Comparison of ENCODE assay signal across 9 cellular contexts in genomic region chr12:52032431-52032796, GRCh38. TPM values are rescaled to one million over a fixed set of nuclear protein-coding genes. Genes with fewer than 3 reads are reported as not detected.
DNase-seq lines count a peak whose midpoint lies in the region; ATAC-seq, FAIRE-seq and TF ChIP-seq lines count a peak whose summit lies in the region.
"Had no signal": no experiment of that assay in that cellular context is flagged by ENCODE, and none has a peak within 500 bp of the region (broad histone marks: within the 10 kb centered on the region; RNA-seq: fewer than 3 reads in every experiment).

No MANE protein-coding gene starts in this region.

- FAIRE-seq in GM12891 (lab: Jason Lieb, UNC), result peak; percentile 55

- no peak for TF ChIP-seq POLR2A in GM12891 (IDR thresholded peaks at IDR 0.05; ENCODE audit: low read depth, low read length)

- TF ChIP-seq CTCF in OCI-LY3 (IDR thresholded peaks at IDR 0.05; ENCODE audit: low read depth, low read length) (no peak), upper lobe of right lung (IDR thresholded peaks at IDR 0.05) (no peak)

- H3K4me2 ChIP-seq in OCI-LY3 (ENCODE audit: low read length), result peak overlapping the region; percentile 98

- H2AFZ ChIP-seq in OCI-LY3 (ENCODE audit: low read depth, low read length), result peak overlapping the region; percentile 62

- H3K79me2 ChIP-seq in OCI-LY3 (ENCODE audit: low read length), result no peaks in the 10 kb centered on the region

- no peak for ATAC-seq in upper lobe of right lung
- ATAC-seq in GM19324 (IDR thresholded peaks at IDR 0.05; ENCODE audit: low FRiP score, unreplicated experiment), result no peak

- H3K27ac ChIP-seq in OCI-LY3 (ENCODE audit: low read length), result no peak overlapping the region
- H3K27ac ChIP-seq in effector memory CD4-positive, alpha-beta T cell (ENCODE audit: insufficient read depth, low read length, poor library complexity, severe bottlenecking), result peak overlapping the region; percentile 73
- peak overlapping the region; percentile 93 for H3K27ac ChIP-seq in upper lobe of right lung

- H3K9me3 ChIP-seq in OCI-LY3 (ENCODE audit: insufficient read depth, low read length) (no peaks in the 10 kb centered on the region), upper lobe of right lung (no peaks in the 10 kb centered on the region)
- H3K9me3 ChIP-seq in effector memory CD4-positive, alpha-beta T cell (ENCODE audit: control insufficient read depth, low read length), result no peaks in the 10 kb centered on the region

- H3K36me3 ChIP-seq in OCI-LY3 (replicated peaks; ENCODE audit: low read depth, low read length) (no peaks in the 10 kb centered on the region), upper lobe of right lung (no peaks in the 10 kb centered on the region)
- no peaks in the 10 kb centered on the region for H3K36me3 ChIP-seq in effector memory CD4-positive, alpha-beta T cell (ENCODE audit: control insufficient read depth, insufficient read depth, low read length)

- intact Hi-C loops in upper lobe of right lung (cut with DNase I), result no loop called here

- H3K27me3 ChIP-seq in OCI-LY3 (ENCODE audit: low read depth, low read length) (peaks cover 33% of the 10 kb centered on the region), upper lobe of right lung (no peaks in the 10 kb centered on the region)
- H3K27me3 ChIP-seq in effector memory CD4-positive, alpha-beta T cell (replicated peaks; ENCODE audit: control insufficient read depth, insufficient read depth, low read length, poor library complexity, severe bottlenecking), result no peaks in the 10 kb centered on the region

- peak overlapping the region; percentile 83 for H3K4me3 ChIP-seq in OCI-LY3 (ENCODE audit: low read length)
- peak overlapping the region; percentile 41 for H3K4me3 ChIP-seq in effector memory CD4-positive, alpha-beta T cell (ENCODE audit: insufficient read depth, low read depth, low read length, poor library complexity, severe bottlenecking)
- H3K4me3 ChIP-seq in upper lobe of right lung, result peak overlapping the region; percentile 45

- H3K4me1 ChIP-seq in OCI-LY3 (ENCODE audit: low read length) (peaks cover 27% of the 10 kb centered on the region), upper lobe of right lung (peaks cover 24% of the 10 kb centered on the region)
- H3K4me1 ChIP-seq in effector memory CD4-positive, alpha-beta T cell (ENCODE audit: control insufficient read depth, insufficient read depth, low read length, poor library complexity, severe bottlenecking), result peaks cover 21% of the 10 kb centered on the region

- H3K9ac ChIP-seq in OCI-LY3 (ENCODE audit: low read length), result no peak overlapping the region

- H4K20me1 ChIP-seq in OCI-LY3 (ENCODE audit: insufficient read depth, low read length), result no peaks in the 10 kb centered on the region

- DNase-seq in GM12891 (ENCODE audit: insufficient read length, low spot score), result no peak
- DNase-seq in effector memory CD4-positive, alpha-beta T cell, result no peak
- peak; percentile 72 for DNase-seq in midbrain (lab: John Stamatoyannopoulos, UW)
- no peak for DNase-seq in upper lobe of right lung
- no peak for DNase-seq in SIG-M5 treated with dmso at 0.1 percent for 504 hours (lab: John Stamatoyannopoulos, UW; ENCODE audit: unreplicated experiment)
- DNase-seq in activated CD4-positive, alpha-beta T cell treated with anti-CD3 and anti-CD28 coated beads for 4 hours, result no peak

TF ChIP-seq in GM12891, 5 proteins besides CTCF, POLR2A, EP300 and RAD21:
- no peak for TF ChIP-seq TAF1 (IDR thresholded peaks at IDR 0.05; ENCODE audit: low read depth, low read length)

RNA-seq across cellular contexts. Expression of gene NR4A1, which starts 18.8 kb away (rescaled TPM):
- polyA plus RNA-seq in GM12891 (2012; ENCODE audit: low read depth, missing spikeins), result 22.3 TPM
- 67.0 TPM for total RNA-seq in upper lobe of right lung

RNA-seq across cellular contexts. Expression of gene TAMALIN, which starts 25.7 kb away (rescaled TPM):
- 1.3 TPM for polyA plus RNA-seq in GM12891 (2012; ENCODE audit: low read depth, missing spikeins)
- total RNA-seq in upper lobe of right lung, result 199 TPM

RNA-seq across cellular contexts. Expression of gene ATG101, which starts 37.4 kb away (rescaled TPM):
- polyA plus RNA-seq in GM12891 (2012; ENCODE audit: low read depth, missing spikeins), result 34.1 TPM
- 37.3 TPM for total RNA-seq in upper lobe of right lung

RNA-seq across cellular contexts. Expression of gene SMIM41, which starts 47.1 kb away (rescaled TPM):
- not detected for polyA plus RNA-seq in GM12891 (2012; ENCODE audit: low read depth, missing spikeins)
- 6.1 TPM for total RNA-seq in upper lobe of right lung
- total RNA-seq: T-helper 2 cell treated with Interferon-gamma antibody and Interleukin-4, amounts not matched to agents 100 ng/mL and 5 ng/mL, for 36 hours had no signal
